ENCODE assay signal across 16 cellular contexts in the genomic region with DNA sequence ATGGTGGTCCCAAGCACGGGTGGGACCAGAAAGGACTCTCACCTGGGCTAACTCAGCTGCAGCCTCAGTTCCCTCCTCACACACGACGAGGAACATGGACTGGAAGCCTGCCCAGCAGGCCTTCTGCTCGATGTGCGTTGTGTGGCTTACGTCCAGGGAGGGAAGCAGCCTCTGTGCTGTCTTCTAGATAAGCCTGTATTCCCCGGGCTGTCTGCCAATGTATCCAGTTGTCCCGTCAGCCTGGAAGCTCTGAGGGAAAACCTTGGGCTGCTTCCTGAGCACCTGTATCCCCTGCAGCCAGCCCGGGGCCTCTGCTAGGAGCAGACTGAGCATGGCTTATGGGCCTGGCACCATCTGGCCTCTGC. TPM values are rescaled to one million over a fixed set of nuclear protein-coding genes. Genes with fewer than 3 reads are reported as not detected.
DNase-seq lines count a peak whose midpoint lies in the region; ATAC-seq and TF ChIP-seq lines count a peak whose summit lies in the region.
"Had no signal": no experiment of that assay in that cellular context is flagged by ENCODE, and none has a peak within 500 bp of the region (broad histone marks: within the 10 kb centered on the region; RNA-seq: fewer than 3 reads in every experiment).

No MANE protein-coding gene starts in this region.

- H4K12ac ChIP-seq in trophoblast cell (ENCODE audit: low read depth, low read length): no peak overlapping the region

- no peak overlapping the region for H3K14ac ChIP-seq in trophoblast cell (ENCODE audit: low read length)

- no peak overlapping the region for H3K9ac ChIP-seq in trophoblast cell (ENCODE audit: low read length)

- H3K36me3 ChIP-seq in right lobe of liver (peaks cover 0 to 53% (median 7%) of the 10 kb centered on the region in 4 donors), upper lobe of right lung (no peaks in the 10 kb centered on the region), trophoblast cell (ENCODE audit: control insufficient read depth in 1 of 2, insufficient read depth in 2 of 2, low read length in 2 of 2) (no peaks in the 10 kb centered on the region)

- DNase-seq in G401 (ENCODE audit: low spot score) (peak; percentile 90), NCI-H524 treated with DMSO at 0.1 percent for 48 hours (lab: John Stamatoyannopoulos, UW) (peak; percentile 53), dermis blood vessel endothelial cell (peak; percentile 92), right lobe of liver (peak; percentile 77 to 92 (median 89)), upper lobe of right lung (no peak), Kasumi-1 (lab: John Stamatoyannopoulos, UW) (no peak), trophoblast cell (no peak)
- DNase-seq: activated CD4-positive, alpha-beta T cell treated with anti-CD3 and anti-CD28 coated beads for 4 hours; effector CD8-positive, alpha-beta T cell; kidney; NCI-H1436; stimulated activated CD4-positive, alpha-beta T cell treated with anti-CD3 and anti-CD28 coated beads, Interleukin-4, amount 100 ng/mL, for 4 hours had no signal

- H4K91ac ChIP-seq in trophoblast cell (ENCODE audit: low read depth, low read length): no peak overlapping the region

- TF ChIP-seq POLR2A in right lobe of liver (IDR thresholded peaks at IDR 0.05): no peak

- no peak overlapping the region for H4K8ac ChIP-seq in trophoblast cell (ENCODE audit: low read depth, low read length)

- no peak for TF ChIP-seq CTCF in right lobe of liver (IDR thresholded peaks at IDR 0.05)
- no peak for TF ChIP-seq CTCF in upper lobe of right lung (IDR thresholded peaks at IDR 0.05)

- H2AK5ac ChIP-seq in trophoblast cell (ENCODE audit: low read length): no peak overlapping the region

- WGBS in right lobe of liver (ENCODE audit: insufficient coverage, low coverage, low lambda C conversion rate, missing lambda C conversion rate): no CpG with 5 or more reads among the region's 9 CpGs
- WGBS in trophoblast cell (ENCODE audit: extremely low coverage, insufficient coverage, insufficient read length): no CpG with 5 or more reads among the region's 9 CpGs

- no peak overlapping the region for H2BK12ac ChIP-seq in trophoblast cell (ENCODE audit: low read length)

- H3K4ac ChIP-seq in trophoblast cell (ENCODE audit: low read depth, low read length): no peak overlapping the region

- H3K9me3 ChIP-seq in right lobe of liver (no peaks in the 10 kb centered on the region), upper lobe of right lung (no peaks in the 10 kb centered on the region), trophoblast cell (ENCODE audit: insufficient read depth, low read depth, low read length) (peaks cover 3% of the 10 kb centered on the region)

- no peak overlapping the region for H2AFZ ChIP-seq in trophoblast cell (ENCODE audit: insufficient read depth, low read length, poor library complexity)

- H3K27ac ChIP-seq in right lobe of liver (peak overlapping the region in 1 of 3 donors; percentile 58), upper lobe of right lung (no peak overlapping the region), trophoblast cell (ENCODE audit: low read depth, low read length) (no peak overlapping the region)

- no peak overlapping the region for H3K23ac ChIP-seq in trophoblast cell (ENCODE audit: low read length)

- no peaks in the 10 kb centered on the region for H3K27me3 ChIP-seq in right lobe of liver
- no peaks in the 10 kb centered on the region for H3K27me3 ChIP-seq in upper lobe of right lung
- H3K27me3 ChIP-seq in trophoblast cell (ENCODE audit: insufficient read depth, low read length): no peaks in the 10 kb centered on the region

- no peaks in the 10 kb centered on the region for H3K79me1 ChIP-seq in trophoblast cell (ENCODE audit: low read length)

- H3K4me1 ChIP-seq in right lobe of liver: peaks cover 0 to 81% (median 40%) of the 10 kb centered on the region in 4 donors
- H3K4me1 ChIP-seq in upper lobe of right lung: no peaks in the 10 kb centered on the region
- H3K4me1 ChIP-seq in trophoblast cell (ENCODE audit: control insufficient read depth in 1 of 2, insufficient read depth in 2 of 2, low read length in 2 of 2): peaks cover 0 to 3% of the 10 kb centered on the region in 2 experiments

- intact Hi-C loops in right lobe of liver (cut with DNase I) (no loop called here), upper lobe of right lung (cut with DNase I) (no loop called here)

- H3K18ac ChIP-seq in trophoblast cell (ENCODE audit: low read length): no peak overlapping the region

- no peak overlapping the region for H2BK120ac ChIP-seq in trophoblast cell (ENCODE audit: insufficient read depth, low read length, poor library complexity)

- no peak overlapping the region for H2BK5ac ChIP-seq in trophoblast cell (ENCODE audit: low read depth, low read length, poor library complexity)

- no peak overlapping the region for H3K4me2 ChIP-seq in trophoblast cell (ENCODE audit: low read length)

- peak; percentile 33 to 44 (median 35) for ATAC-seq in right lobe of liver
- ATAC-seq in upper lobe of right lung: no peak
- no peak for ATAC-seq in HG02642 (IDR thresholded peaks at IDR 0.05; ENCODE audit: poor library complexity, unreplicated experiment)
- ATAC-seq: GM12878; stimulated activated memory B cell treated with anti-CD40 and anti-IgM and Interleukin-4, amounts not matched to agents 10 μg/mL and 1 μg/mL and 100 μg/mL, for 72 hours had no signal

- no peak overlapping the region for H3K4me3 ChIP-seq in right lobe of liver
- no peak overlapping the region for H3K4me3 ChIP-seq in upper lobe of right lung
- H3K4me3 ChIP-seq in trophoblast cell (ENCODE audit: low read depth, low read length): no peak overlapping the region
- H3K4me3 ChIP-seq: GM12878 had no signal

- in situ Hi-C loops in G401 (cut with HindIII; ENCODE audit: low sequenced_read_pairs): no loop called here

- H3K79me2 ChIP-seq in trophoblast cell (ENCODE audit: control insufficient read depth, insufficient read depth, low read length, poor library complexity): no peaks in the 10 kb centered on the region

RNA-seq across cellular contexts. Expression of gene PCSK9, which starts 10.5 kb away (rescaled TPM):
- 0.06 TPM in 1 of 2 replicates, not detected in the other for total RNA-seq in G401 (2014; rRNA removed; shearing (Covaris generic))
- total RNA-seq in dermis blood vessel endothelial cell (0.70 TPM in 1 of 2 replicates, not detected in the other), right lobe of liver (10 to 100 TPM; 16.4 to 41.4 (median 31.3) TPM), upper lobe of right lung (23.5 TPM)
- polyA plus RNA-seq in trophoblast cell (2013): 0.19 TPM in 2 replicates

RNA-seq across cellular contexts. Expression of gene BSND, which starts 51.2 kb away (rescaled TPM):
- not detected in 2 replicates for total RNA-seq in G401 (2014; rRNA removed; shearing (Covaris generic))
- total RNA-seq in dermis blood vessel endothelial cell: not detected in 2 replicates
- not detected for total RNA-seq in right lobe of liver
- total RNA-seq in upper lobe of right lung: not detected
- polyA plus RNA-seq in trophoblast cell (2013): 0.01 TPM in 2 replicates
- total RNA-seq: Daoy, GM12878 had no signal
- polyA plus RNA-seq: GM12878 had no signal

Comparison
In these comparisons a context has a peak if more than half of its experiments do, and no peak if none do; other contexts are left out.
1. DNase-seq: peak in G401 (single experiment), NCI-H524 treated with DMSO at 0.1 percent for 48 hours (single experiment), dermis blood vessel endothelial cell (single experiment) and right lobe of liver (3 of 3); none in upper lobe of right lung (single experiment), Kasumi-1 (0 of 2) and trophoblast cell (0 of 2).
2. ATAC-seq: peak in right lobe of liver (4 of 4); none in upper lobe of right lung (single experiment) and HG02642 (single experiment).
3. RNA of gene PCSK9, which starts 10.5 kb away (total RNA-seq): 16.4 to 41.4 TPM in right lobe of liver and 23.5 TPM in upper lobe of right lung (single experiment); 0.06 TPM in G401 and 0.70 TPM in dermis blood vessel endothelial cell; every median in the first group is over 10 times any median in the second.